In genomic region chr11:1310315-1310687, GRCh38 we compare ENCODE assay signal across 8 cellular contexts. TPM values are rescaled to one million over a fixed set of nuclear protein-coding genes. Genes with fewer than 3 reads are reported as not detected.
DNase-seq lines count a peak whose midpoint lies in the region; ATAC-seq, FAIRE-seq and TF ChIP-seq lines count a peak whose summit lies in the region.

No MANE protein-coding gene starts in this region.

- peak; percentile 30 for DNase-seq in activated CD8-positive, alpha-beta T cell treated with anti-CD3 and anti-CD28 coated beads, Interleukin-2, amount 10 ng/mL, durations not matched to agents 7 days and 5 days
- DNase-seq in stimulated activated naive CD8-positive, alpha-beta T cell treated with anti-CD3 and anti-CD28 coated beads, Interleukin-15, amount 100 ng/mL, for 72 hours = no peak
- DNase-seq in GM12891 (ENCODE audit: insufficient read length, low spot score) (no peak), NCI-H524 (lab: John Stamatoyannopoulos, UW) (no peak), NCI-H2107 treated with DMSO at 0.1 percent for 48 hours (lab: John Stamatoyannopoulos, UW; ENCODE audit: unreplicated experiment) (no peak), globus pallidus (ENCODE audit: low spot score) (no peak)

- peaks cover 16% of the 10 kb centered on the region for H3K36me3 Mint-ChIP-seq in activated CD8-positive, alpha-beta T cell treated with anti-CD3 and anti-CD28 coated beads, Interleukin-2, amount 10 ng/mL, durations not matched to agents 7 days and 5 days (ENCODE audit: low read depth)

- POLR2A ChIA-PET in activated CD8-positive, alpha-beta T cell treated with anti-CD3 and anti-CD28 coated beads, Interleukin-2, amount 10 ng/mL, durations not matched to agents 7 days and 5 days (lab: Charles Lee) = interaction anchor here (1.0 to 1.6 kb wide), 5 partner anchors 17 to 1135 kb away, joined by 3 to 11 read pairs (median 5); partner anchors contain the start of gene KCNQ1

- H3K9me3 ChIP-seq in HUES64 (ENCODE audit: insufficient read depth, low read depth, low read length) = peaks cover 13% of the 10 kb centered on the region; the same call in 1 of the 2 replicates

- no peak for FAIRE-seq in GM12891 (lab: Jason Lieb, UNC)

- CTCF ChIA-PET in activated CD8-positive, alpha-beta T cell treated with anti-CD3 and anti-CD28 coated beads, Interleukin-2, amount 10 ng/mL, durations not matched to agents 7 days and 5 days (lab: Charles Lee) = interaction anchor here (1.4 to 1.7 kb wide), 2 partner anchors 18 to 264 kb away, joined by 3 to 5 read pairs; no protein-coding TSS in a partner anchor

- no peak for TF ChIP-seq POLR2A in GM12891 (IDR thresholded peaks at IDR 0.05; ENCODE audit: low read depth, low read length)

- H3K36me3 ChIP-seq in HUES64 (ENCODE audit: insufficient read depth, low read length) = peaks cover 2% of the 10 kb centered on the region; the same call in 1 of the 2 replicates

- H3K9ac ChIP-seq in HUES64 (ENCODE audit: low read depth, low read length) = peak overlapping the region; percentile 80

- 85% methylated on average over 18 of the region's 18 CpGs for WGBS in HUES64

- peaks cover 20% of the 10 kb centered on the region for H3K27me3 Mint-ChIP-seq in activated CD8-positive, alpha-beta T cell treated with anti-CD3 and anti-CD28 coated beads, Interleukin-2, amount 10 ng/mL, durations not matched to agents 7 days and 5 days (ENCODE audit: low read depth)
- no peaks in the 10 kb centered on the region for H3K27me3 Mint-ChIP-seq in stimulated activated naive CD8-positive, alpha-beta T cell treated with anti-CD3 and anti-CD28 coated beads, Interleukin-15, amount 100 ng/mL, for 72 hours

- no peaks in the 10 kb centered on the region for H3K27me3 ChIP-seq in HUES64 (ENCODE audit: insufficient read depth, low read length)

- peak overlapping the region; percentile 96 for H3K27ac Mint-ChIP-seq in activated CD8-positive, alpha-beta T cell treated with anti-CD3 and anti-CD28 coated beads, Interleukin-2, amount 10 ng/mL, durations not matched to agents 7 days and 5 days
- H3K27ac Mint-ChIP-seq in stimulated activated naive CD8-positive, alpha-beta T cell treated with anti-CD3 and anti-CD28 coated beads, Interleukin-15, amount 100 ng/mL, for 72 hours = peak overlapping the region; percentile 91 to 96

- peaks cover 34% of the 10 kb centered on the region for H3K4me1 Mint-ChIP-seq in activated CD8-positive, alpha-beta T cell treated with anti-CD3 and anti-CD28 coated beads, Interleukin-2, amount 10 ng/mL, durations not matched to agents 7 days and 5 days (ENCODE audit: low read depth)
- peaks cover 49% of the 10 kb centered on the region for H3K4me1 Mint-ChIP-seq in stimulated activated naive CD8-positive, alpha-beta T cell treated with anti-CD3 and anti-CD28 coated beads, Interleukin-15, amount 100 ng/mL, for 72 hours

- H3K9me3 Mint-ChIP-seq in activated CD8-positive, alpha-beta T cell treated with anti-CD3 and anti-CD28 coated beads, Interleukin-2, amount 10 ng/mL, durations not matched to agents 7 days and 5 days (ENCODE audit: insufficient read depth) = peaks cover 19% of the 10 kb centered on the region
- H3K9me3 Mint-ChIP-seq in stimulated activated naive CD8-positive, alpha-beta T cell treated with anti-CD3 and anti-CD28 coated beads, Interleukin-15, amount 100 ng/mL, for 72 hours = peaks cover 15 to 16% of the 10 kb centered on the region in 2 donors

- no peak overlapping the region for H3K27ac ChIP-seq in HUES64 (ENCODE audit: low read depth, low read length)

- H3K4me3 Mint-ChIP-seq in activated CD8-positive, alpha-beta T cell treated with anti-CD3 and anti-CD28 coated beads, Interleukin-2, amount 10 ng/mL, durations not matched to agents 7 days and 5 days = peak overlapping the region; percentile 75
- H3K4me3 Mint-ChIP-seq in stimulated activated naive CD8-positive, alpha-beta T cell treated with anti-CD3 and anti-CD28 coated beads, Interleukin-15, amount 100 ng/mL, for 72 hours = peak overlapping the region; percentile 87 to 94

- no peak for ATAC-seq in activated CD8-positive, alpha-beta T cell treated with anti-CD3 and anti-CD28 coated beads, Interleukin-2, amount 10 ng/mL, durations not matched to agents 7 days and 5 days
- no peak for ATAC-seq in stimulated activated naive CD8-positive, alpha-beta T cell treated with anti-CD3 and anti-CD28 coated beads, Interleukin-15, amount 100 ng/mL, for 72 hours

- H3K4me1 ChIP-seq in HUES64 (ENCODE audit: insufficient read depth, low read length) = peaks cover 5% of the 10 kb centered on the region; the same call in 1 of the 2 replicates

- H3K4me3 ChIP-seq in HUES64 (ENCODE audit: low read length) = peak overlapping the region; percentile 64
- H3K4me3 ChIP-seq in iPS-11a (ENCODE audit: low read depth, low read length) = peak overlapping the region; percentile 45

TF ChIP-seq in GM12891, 5 proteins besides CTCF, POLR2A, EP300 and RAD21:
- TF ChIP-seq POLR2AphosphoS5 (IDR thresholded peaks at IDR 0.05; ENCODE audit: low read depth, low read length) = no peak
- no peak for TF ChIP-seq PAX5 (IDR thresholded peaks at IDR 0.05; ENCODE audit: insufficient read depth, low read length, severe bottlenecking)
- TF ChIP-seq SPI1 (IDR thresholded peaks at IDR 0.05; ENCODE audit: low read depth, low read length) = no peak
- no peak for TF ChIP-seq POU2F2 (IDR thresholded peaks at IDR 0.05; ENCODE audit: low read depth, low read length)
- TF ChIP-seq TAF1 (IDR thresholded peaks at IDR 0.05; ENCODE audit: low read depth, low read length) = no peak

RNA-seq across cellular contexts. Expression of gene TOLLIP, which starts 0.9 kb away (rescaled TPM):
- polyA plus RNA-seq in HUES64 (2013, experiment 1 of 2) = 15.2 TPM
- 16.4 TPM for polyA plus RNA-seq in HUES64 (2013, experiment 2 of 2)
- 10 to 100 TPM; 27.1 to 34.3 TPM for total RNA-seq in activated CD8-positive, alpha-beta T cell treated with anti-CD3 and anti-CD28 coated beads, Interleukin-2, amount 10 ng/mL, durations not matched to agents 7 days and 5 days
- 16.4 TPM for polyA plus RNA-seq in GM12891 (2012; ENCODE audit: low read depth, missing spikeins)
